In genomic region chr10:47920610-47921009, GRCh38 we compare ENCODE assay signal across 8 cellular contexts. TPM values are rescaled to one million over a fixed set of nuclear protein-coding genes. Genes with fewer than 3 reads are reported as not detected.
"Had no signal": no experiment of that assay in that cellular context is flagged by ENCODE, and none has a peak within 500 bp of the region (broad histone marks: within the 10 kb centered on the region; RNA-seq: fewer than 3 reads in every experiment).

No MANE protein-coding gene starts in this region.

RNA-seq across cellular contexts. Expression of gene NPY4R2, which starts 2.1 kb away (rescaled TPM):
- total RNA-seq: fibroblast of villous mesenchyme, kidney, left ventricle myocardium superior, progenitor cell of endocrine pancreas, smooth muscle cell, thyroid gland had no signal
- polyA plus RNA-seq: immature natural killer cell, pancreas, smooth muscle cell had no signal
